36 cellular contexts compared by ENCODE assay signal in the genomic region with DNA sequence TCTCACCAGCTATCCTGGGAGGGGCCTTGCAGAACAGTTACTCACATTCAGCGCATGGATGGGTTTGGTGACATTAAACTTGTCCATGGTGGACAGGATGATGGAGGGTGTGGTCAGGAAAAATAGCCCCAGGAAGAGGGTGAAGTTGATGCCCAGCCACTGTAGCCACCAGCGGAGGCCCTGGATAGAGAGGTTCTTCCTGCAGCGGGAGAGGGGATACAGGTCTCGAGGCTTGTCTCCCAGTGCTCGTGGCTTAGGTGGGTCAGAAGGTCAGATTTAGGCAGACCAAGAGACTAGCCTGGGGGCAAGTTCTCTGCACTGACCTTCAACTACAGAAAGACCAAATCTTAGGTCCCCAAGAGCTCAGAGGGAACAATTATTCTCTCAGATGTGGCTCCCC. TPM values are rescaled to one million over a fixed set of nuclear protein-coding genes. Genes with fewer than 3 reads are reported as not detected.
"Had no signal": no experiment of that assay in that cellular context is flagged by ENCODE, and none has a peak within 500 bp of the region (broad histone marks: within the 10 kb centered on the region; RNA-seq: fewer than 3 reads in every experiment).

No MANE protein-coding gene starts in this region.

- H3K36me3 ChIP-seq: WERI-Rb-1 had no signal

- H3K27me3 ChIP-seq: ascending aorta, MG63, SJCRH30 had no signal

- FAIRE-seq: bronchial epithelial cell had no signal

- H3K27ac Mint-ChIP-seq: activated CD4-positive, alpha-beta memory T cell treated with anti-CD3 and anti-CD28 coated beads, Interleukin-2, amount 10 ng/mL, durations not matched to agents 7 days and 5 days; activated CD8-positive, alpha-beta memory T cell treated with anti-CD3 and anti-CD28 coated beads, Interleukin-2, amount 10 ng/mL, durations not matched to agents 7 days and 5 days; activated naive CD8-positive, alpha-beta T cell treated with anti-CD3 and anti-CD28 coated beads, Interleukin-2, amount 10 ng/mL, durations not matched to agents 7 days and 5 days had no signal

- H3K4me1 ChIP-seq: SJCRH30 had no signal

- ATAC-seq: activated CD8-positive, alpha-beta memory T cell treated with anti-CD3 and anti-CD28 coated beads, Interleukin-2, amount 10 ng/mL, durations not matched to agents 7 days and 5 days; Panc1 had no signal

- H3K9me3 ChIP-seq: ascending aorta, MG63, SJCRH30 had no signal

- H3K4me3 ChIP-seq: ascending aorta, MG63, SJCRH30, SK-N-MC had no signal

- H3K9me3 Mint-ChIP-seq: activated CD4-positive, alpha-beta memory T cell treated with anti-CD3 and anti-CD28 coated beads, Interleukin-2, amount 10 ng/mL, durations not matched to agents 7 days and 5 days; activated naive CD4-positive, alpha-beta T cell treated with anti-CD3 and anti-CD28 coated beads, Interleukin-2, amount 10 ng/mL, durations not matched to agents 7 days and 5 days; activated naive CD8-positive, alpha-beta T cell treated with anti-CD3 and anti-CD28 coated beads, Interleukin-2, amount 10 ng/mL, durations not matched to agents 7 days and 5 days; central memory CD8-positive, alpha-beta T cell had no signal

- H3K4me3 Mint-ChIP-seq: activated CD4-positive, alpha-beta memory T cell treated with anti-CD3 and anti-CD28 coated beads, Interleukin-2, amount 10 ng/mL, durations not matched to agents 7 days and 5 days; activated CD8-positive, alpha-beta memory T cell treated with anti-CD3 and anti-CD28 coated beads, Interleukin-2, amount 10 ng/mL, durations not matched to agents 7 days and 5 days; activated naive CD4-positive, alpha-beta T cell treated with anti-CD3 and anti-CD28 coated beads, Interleukin-2, amount 10 ng/mL, durations not matched to agents 7 days and 5 days; activated naive CD8-positive, alpha-beta T cell treated with anti-CD3 and anti-CD28 coated beads, Interleukin-2, amount 10 ng/mL, durations not matched to agents 7 days and 5 days; central memory CD8-positive, alpha-beta T cell had no signal

- H3K27ac ChIP-seq: ascending aorta, SJCRH30, SK-N-MC, WERI-Rb-1 had no signal

- DNase-seq: activated CD4-positive, alpha-beta memory T cell treated with anti-CD3 and anti-CD28 coated beads, Interleukin-2, amount 10 ng/mL, durations not matched to agents 7 days and 5 days; activated CD4-positive, alpha-beta T cell treated with anti-CD3 and anti-CD28 coated beads for 1 hour; activated CD4-positive, alpha-beta T cell treated with anti-CD3 and anti-CD28 coated beads for 48 hours; activated CD4-positive, CD25-positive, alpha-beta regulatory T cell; activated CD8-positive, alpha-beta memory T cell treated with anti-CD3 and anti-CD28 coated beads for 24 hours; activated CD8-positive, alpha-beta memory T cell treated with anti-CD3 and anti-CD28 coated beads, Interleukin-2, amount 10 ng/mL, durations not matched to agents 7 days and 5 days; activated CD8-positive, alpha-beta memory T cell treated with anti-CD3 and anti-CD28 coated beads, Interleukin-2, amount 50 U/mL, for 48 hours; activated effector memory CD4-positive, alpha-beta T cell treated with Interleukin-2 at 50 U/mL for 16 hours; activated naive CD4-positive, alpha-beta T cell treated with anti-CD3 and anti-CD28 coated beads, Interleukin-2, amount 10 ng/mL, durations not matched to agents 7 days and 5 days; activated naive CD8-positive, alpha-beta T cell treated with anti-CD3 and anti-CD28 coated beads, Interleukin-2, amount 10 ng/mL, durations not matched to agents 7 days and 5 days; activated T-cell treated with anti-CD3 and anti-CD28 coated beads, Interleukin-2, amount 50 U/mL, for 48 hours; amygdala; Kasumi-1; KG1; MG63; NCI-H1048; NCI-H1105 treated with DMSO at 0.1 percent for 48 hours; NCI-H1436; NCI-H1694; NCI-H1930; NCI-H2081 treated with DMSO at 0.1 percent for 48 hours; NCI-H345; NCI-H524 treated with DMSO at 0.1 percent for 48 hours; SHP77; SJCRH30; T1000; WERI-Rb-1 had no signal

- H3K27me3 Mint-ChIP-seq: activated CD4-positive, alpha-beta memory T cell treated with anti-CD3 and anti-CD28 coated beads, Interleukin-2, amount 10 ng/mL, durations not matched to agents 7 days and 5 days; activated CD8-positive, alpha-beta memory T cell treated with anti-CD3 and anti-CD28 coated beads, Interleukin-2, amount 10 ng/mL, durations not matched to agents 7 days and 5 days; activated naive CD4-positive, alpha-beta T cell treated with anti-CD3 and anti-CD28 coated beads, Interleukin-2, amount 10 ng/mL, durations not matched to agents 7 days and 5 days; activated naive CD8-positive, alpha-beta T cell treated with anti-CD3 and anti-CD28 coated beads, Interleukin-2, amount 10 ng/mL, durations not matched to agents 7 days and 5 days; central memory CD8-positive, alpha-beta T cell had no signal

RNA-seq across cellular contexts. Expression of gene LEFTY1, which starts 29.8 kb away (rescaled TPM):
- total RNA-seq: activated CD4-positive, alpha-beta memory T cell treated with anti-CD3 and anti-CD28 coated beads, Interleukin-2, amount 10 ng/mL, durations not matched to agents 7 days and 5 days; activated CD8-positive, alpha-beta memory T cell treated with anti-CD3 and anti-CD28 coated beads, Interleukin-2, amount 10 ng/mL, durations not matched to agents 7 days and 5 days; ascending aorta; bronchial epithelial cell; NCI-H460; RPMI7951; T-helper 1 cell treated with Interleukin-12 subunit alpha and Interleukin-12 subunit beta and Interleukin-4 antibody, amounts not matched to agents 30 ng/mL and 1 ng/mL, for 36 hours; T-helper 2 cell treated with Interferon-gamma antibody and Interleukin-4, amounts not matched to agents 100 ng/mL and 5 ng/mL, for 36 hours had no signal
